Comparison of ENCODE assay signal across 11 cellular contexts in the genomic region with DNA sequence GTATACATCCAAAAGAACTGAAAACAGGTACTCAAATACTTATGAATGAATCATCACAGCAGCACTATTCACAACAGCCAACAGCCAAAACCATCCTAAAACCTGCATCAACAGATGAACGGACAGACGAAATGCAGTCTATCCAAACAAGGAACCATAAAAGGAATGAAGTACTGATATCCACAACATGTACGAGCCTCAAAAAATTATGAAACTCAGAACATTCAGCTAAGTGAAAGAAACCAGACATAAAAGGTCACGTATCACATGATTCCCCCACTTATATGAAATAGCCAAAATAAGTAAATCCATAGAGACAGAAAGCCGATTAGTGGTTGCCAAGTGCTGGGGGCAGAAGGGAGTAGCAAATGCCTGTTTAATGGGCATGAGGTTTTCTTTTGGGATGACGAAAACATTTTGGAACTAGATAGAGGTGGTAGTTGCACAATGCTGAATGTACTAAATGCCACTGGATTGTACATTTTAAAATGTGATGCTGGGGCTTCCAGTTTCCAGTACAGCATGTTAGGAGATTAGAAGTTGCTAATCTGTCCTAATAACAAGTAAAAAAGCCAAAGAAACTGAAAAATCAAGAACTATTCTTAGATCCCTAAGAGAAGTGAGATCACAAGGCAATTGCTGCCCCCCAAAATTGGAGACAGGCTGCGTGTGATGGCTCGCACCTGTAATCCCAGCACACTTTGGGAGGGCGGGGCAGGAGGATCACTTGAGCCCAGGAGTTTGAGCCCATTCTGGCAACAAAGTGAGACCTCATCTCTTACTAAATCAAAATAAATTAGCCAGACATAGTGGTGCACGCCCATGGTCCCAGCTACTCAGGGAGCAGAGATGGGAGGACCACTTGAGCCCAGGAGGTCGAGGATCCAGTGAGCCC. TPM values are rescaled to one million over a fixed set of nuclear protein-coding genes. Genes with fewer than 3 reads are reported as not detected.
DNase-seq lines count a peak whose midpoint lies in the region; ATAC-seq, FAIRE-seq and TF ChIP-seq lines count a peak whose summit lies in the region.
"Had no signal": no experiment of that assay in that cellular context is flagged by ENCODE, and none has a peak within 500 bp of the region (broad histone marks: within the 10 kb centered on the region; RNA-seq: fewer than 3 reads in every experiment).

No MANE protein-coding gene starts in this region.

- intact Hi-C loops in CD4-positive, alpha-beta T cell (cut with DNase I, micrococcal nuclease): no loop called here

- H3K36me3 Mint-ChIP-seq in CD4-positive, alpha-beta T cell (ENCODE audit: low read depth): no peaks in the 10 kb centered on the region

- H2BK20ac ChIP-seq in H1 (ENCODE audit: low read length): no peak overlapping the region

- H3K23me2 ChIP-seq in H1 (ENCODE audit: low read depth, low read length): no peaks in the 10 kb centered on the region

- H3K4me3 ChIP-seq in H1 (ENCODE audit: extremely low read depth in 1 of 4, insufficient read depth in 2 of 4, low read depth in 3 of 4, low read length in 4 of 4): no peak overlapping the region

- no peak overlapping the region for H3K4me2 ChIP-seq in H1 (ENCODE audit: insufficient read depth in 1 of 2, low read depth in 2 of 2, low read length in 2 of 2)

- peak overlapping the region; percentile 49 for H3K4me3 Mint-ChIP-seq in CD4-positive, alpha-beta T cell
- H3K4me3 Mint-ChIP-seq: activated B cell treated with CpG ODN at 0.5 μM for 24 hours had no signal

- H4K20me1 ChIP-seq in H1 (replicated peaks in 1 of 2; ENCODE audit: control insufficient read depth in 1 of 2, insufficient read depth in 2 of 2, low read length in 2 of 2): peaks cover 10 to 12% of the 10 kb centered on the region in 2 experiments

- POLR2A ChIA-PET in CD4-positive, alpha-beta T cell (lab: Charles Lee): no interaction called here
- POLR2A ChIA-PET in H1 (lab: Charles Lee; ENCODE audit: partially characterized antibody): no interaction called here

- no peak overlapping the region for H3K4ac ChIP-seq in H1 (replicated peaks; ENCODE audit: insufficient read length, low read depth, low read length)

- no peak overlapping the region for H3K14ac ChIP-seq in H1 (ENCODE audit: insufficient read length)

- TF ChIP-seq POLR2A in H1 (IDR thresholded peaks at IDR 0.05; ENCODE audit: control extremely low read depth in 1 of 2, low read depth in 2 of 2, low read length in 2 of 2): no peak

- H3K4me1 Mint-ChIP-seq in CD4-positive, alpha-beta T cell (ENCODE audit: low read depth): peaks cover 68% of the 10 kb centered on the region

- H2BK12ac ChIP-seq in H1 (ENCODE audit: low read depth, low read length): no peak overlapping the region

- no peak for DNase-seq in CD4-positive, alpha-beta T cell
- DNase-seq in MV-4-11 (lab: John Stamatoyannopoulos, UW) (peak; percentile 44), H1 (ENCODE audit: low read depth in 1 of 2, low spot score in 2 of 2) (no peak), omental fat pad (ENCODE audit: low spot score) (no peak), NCI-H128 (lab: John Stamatoyannopoulos, UW; ENCODE audit: unreplicated experiment) (no peak)
- DNase-seq in stimulated activated CD4-positive, alpha-beta T cell treated with anti-CD3 and anti-CD28 coated beads, Interleukin-15, amount 100 ng/mL, for 24 hours: no peak
- DNase-seq in stimulated activated CD4-positive, alpha-beta T cell treated with anti-CD3 and anti-CD28 coated beads, Interleukin-2, amount 100 ng/mL, for 48 hours: no peak
- no peak for DNase-seq in activated naive CD4-positive, alpha-beta T cell (lab: John Stamatoyannopoulos, UW)
- DNase-seq: activated B cell treated with CpG ODN at 0.5 μM for 24 hours, GF-D8 had no signal

- TF ChIP-seq RAD21 in H1 (IDR thresholded peaks at IDR 0.05 in 1 of 2, conservative IDR thresholded peaks at IDR 0.05 in 1 of 2; ENCODE audit: low read depth in 2 of 2, low read length in 2 of 2): no peak

- peaks cover 0 to 10% (median 4%) of the 10 kb centered on the region in 4 experiments; a peak in 3 of 7 replicates for H3K4me1 ChIP-seq in H1 (replicated peaks in 1 of 4; ENCODE audit: control insufficient read depth in 3 of 4, insufficient read depth in 4 of 4, low read length in 3 of 4)

- no peak for ATAC-seq in CD4-positive, alpha-beta T cell (ENCODE audit: poor library complexity)
- peak; percentile 86 for ATAC-seq in omental fat pad (ENCODE audit: low FRiP score)

- no peaks in the 10 kb centered on the region for H3K9me3 Mint-ChIP-seq in CD4-positive, alpha-beta T cell
- H3K9me3 Mint-ChIP-seq: activated B cell treated with CpG ODN at 0.5 μM for 24 hours had no signal

- CTCF ChIA-PET in CD4-positive, alpha-beta T cell (lab: Charles Lee): no interaction called here
- CTCF ChIA-PET in H1 (lab: Charles Lee; ENCODE audit: partially characterized antibody): interaction anchor here (1.2 to 10.4 kb wide), 2 partner anchors 14 to 30 kb away, joined by 4 to 90 read pairs; no protein-coding TSS in a partner anchor

- no peak overlapping the region for H2BK15ac ChIP-seq in H1 (ENCODE audit: low read length)

- H3K9me3 ChIP-seq in CD4-positive, alpha-beta T cell (ENCODE audit: control insufficient read depth, low read length): no peaks in the 10 kb centered on the region
- no peaks in the 10 kb centered on the region for H3K9me3 ChIP-seq in H1 (ENCODE audit: insufficient read depth in 2 of 2, low read depth in 1 of 2, low read length in 1 of 2)

- no peak overlapping the region for H2AFZ ChIP-seq in H1 (ENCODE audit: low read length)

- no peaks in the 10 kb centered on the region for H3K36me3 ChIP-seq in H1 (ENCODE audit: control insufficient read depth in 2 of 4, insufficient read depth in 4 of 4, low read length in 3 of 4)

- H3K56ac ChIP-seq in H1 (replicated peaks; ENCODE audit: insufficient read length, low read depth, low read length): no peak overlapping the region

- H2BK5ac ChIP-seq in H1 (ENCODE audit: low read depth, low read length): no peak overlapping the region

- H3K9ac ChIP-seq in H1 (replicated peaks in 1 of 4; ENCODE audit: extremely low read depth in 1 of 4, low read depth in 3 of 4, low read length in 3 of 4): no peak overlapping the region

- no peaks in the 10 kb centered on the region for H3K27me3 Mint-ChIP-seq in CD4-positive, alpha-beta T cell
- H3K27me3 Mint-ChIP-seq: activated B cell treated with CpG ODN at 0.5 μM for 24 hours had no signal

- no peak overlapping the region for H3K23ac ChIP-seq in H1 (ENCODE audit: insufficient read length)

- no peak overlapping the region for H4K5ac ChIP-seq in H1 (ENCODE audit: insufficient read length, low read depth, low read length)

- 84% methylated on average over 11 of the region's 11 CpGs; no CpG with 5 or more reads in 1 of the 2 experiments for WGBS in H1 (ENCODE audit: extremely low coverage in 1 of 2, insufficient coverage in 1 of 2, insufficient read length in 1 of 2, insufficient replicate concordance in 2 of 2, low coverage in 1 of 2, low lambda C conversion rate in 2 of 2, missing lambda C conversion rate in 1 of 2), 2 experiments

- no peak overlapping the region for H4K91ac ChIP-seq in H1 (replicated peaks; ENCODE audit: insufficient read length, low read length)

- no peak overlapping the region for H2BK120ac ChIP-seq in H1 (replicated peaks; ENCODE audit: low read depth, low read length)

- TF ChIP-seq EP300 in H1 (IDR thresholded peaks at IDR 0.05; ENCODE audit: borderline replicate concordance in 1 of 2, low read depth in 2 of 2, low read length in 2 of 2): no peak

- H4K8ac ChIP-seq in H1 (ENCODE audit: extremely low read depth, insufficient read depth, low read length): no peak overlapping the region

- H3K27ac Mint-ChIP-seq in CD4-positive, alpha-beta T cell: peak overlapping the region; percentile 57
- H3K27ac Mint-ChIP-seq: activated B cell treated with CpG ODN at 0.5 μM for 24 hours had no signal

- H3K18ac ChIP-seq in H1 (ENCODE audit: extremely low read depth, low read length): no peak overlapping the region

- no peak overlapping the region for H3K27ac ChIP-seq in CD4-positive, alpha-beta T cell (ENCODE audit: low read depth, low read length)
- no peak overlapping the region for H3K27ac ChIP-seq in H1 (ENCODE audit: low read depth, low read length)
- H3K27ac ChIP-seq: HL-60 had no signal

- FAIRE-seq in H1 (lab: Jason Lieb, UNC): no peak

- peaks cover 13% of the 10 kb centered on the region for H3K79me1 ChIP-seq in H1 (ENCODE audit: low read depth, low read length)

- no peaks in the 10 kb centered on the region for H3K27me3 ChIP-seq in CD4-positive, alpha-beta T cell (ENCODE audit: control insufficient read depth, insufficient read depth, low read length)
- H3K27me3 ChIP-seq in H1 (replicated peaks in 1 of 4; ENCODE audit: control insufficient read depth in 3 of 4, extremely low read depth in 1 of 4, insufficient read depth in 3 of 4, low read length in 3 of 4): no peaks in the 10 kb centered on the region

- H2AK5ac ChIP-seq in H1 (ENCODE audit: low read depth, low read length): no peak overlapping the region

- no peak for TF ChIP-seq CTCF in CD4-positive, alpha-beta T cell (IDR thresholded peaks at IDR 0.05)
- no peak for TF ChIP-seq CTCF in H1 (IDR thresholded peaks at IDR 0.05; ENCODE audit: control extremely low read depth in 1 of 3, insufficient read depth in 1 of 3, low read depth in 1 of 3, low read length in 3 of 3)
- TF ChIP-seq CTCF in omental fat pad (IDR thresholded peaks at IDR 0.05): no peak

- H3K79me2 ChIP-seq in H1 (ENCODE audit: control insufficient read depth in 1 of 2, insufficient read depth in 2 of 2, low read length in 2 of 2): peaks cover 8 to 87% of the 10 kb centered on the region in 2 experiments

TF ChIP-seq in H1, 55 proteins besides CTCF, POLR2A, EP300 and RAD21:
- no peak for TF ChIP-seq JUND (IDR thresholded peaks at IDR 0.05; ENCODE audit: low read length)
- TF ChIP-seq KDM1A (IDR thresholded peaks at IDR 0.05; ENCODE audit: borderline replicate concordance, low read length): peak; percentile 37; the same call in 1 of the 2 replicates
- TF ChIP-seq RFX5 (IDR thresholded peaks at IDR 0.05; ENCODE audit: borderline replicate concordance, low read depth, low read length): no peak

RNA-seq across cellular contexts. Expression of a gene that starts 25.3 kb away (rescaled TPM):
- total RNA-seq in CD4-positive, alpha-beta T cell: 10 to 100 TPM; 66.8 to 68.1 TPM
- 97.4 and 99.0 TPM in 2 replicates for total RNA-seq in H1 (2021; fragmentation: NEBNext Ultra II Directional; extraction: Animal tissue kit (Norgen Biotek cat#: 25700))
- polyA plus RNA-seq in H1 (2011; rRNA removed): 34.2 and 55.4 TPM in 2 replicates
- polyA plus RNA-seq in H1 (2011; cell fraction: cytosol; rRNA removed): 38.7 TPM
- polyA plus RNA-seq in H1 (2011; cell fraction: nucleus; rRNA removed): 87.5 TPM
- 78.7 to 109 TPM (median 97.3 TPM) in 4 replicates for polyA plus RNA-seq in H1 (2012, experiment 1 of 2)
- polyA plus RNA-seq in H1 (2012, experiment 2 of 2): 84.4 TPM
- 126 TPM for polyA plus RNA-seq in H1 (2013, experiment 1 of 2)
- 110 TPM for polyA plus RNA-seq in H1 (2013, experiment 2 of 2)
- 42.8 and 45.5 TPM in 2 replicates for polyA minus RNA-seq in H1 (2011; rRNA and poly(A)+ RNA removed)
- 54.3 TPM for polyA minus RNA-seq in H1 (2011; cell fraction: cytosol; rRNA and poly(A)+ RNA removed)
- polyA minus RNA-seq in H1 (2011; cell fraction: nucleus; rRNA and poly(A)+ RNA removed): 31.1 TPM
- total RNA-seq in omental fat pad: 10 to 100 TPM; 28.3 to 41.0 (median 30.1) TPM
